14 cellular contexts compared by ENCODE assay signal in the genomic region with DNA sequence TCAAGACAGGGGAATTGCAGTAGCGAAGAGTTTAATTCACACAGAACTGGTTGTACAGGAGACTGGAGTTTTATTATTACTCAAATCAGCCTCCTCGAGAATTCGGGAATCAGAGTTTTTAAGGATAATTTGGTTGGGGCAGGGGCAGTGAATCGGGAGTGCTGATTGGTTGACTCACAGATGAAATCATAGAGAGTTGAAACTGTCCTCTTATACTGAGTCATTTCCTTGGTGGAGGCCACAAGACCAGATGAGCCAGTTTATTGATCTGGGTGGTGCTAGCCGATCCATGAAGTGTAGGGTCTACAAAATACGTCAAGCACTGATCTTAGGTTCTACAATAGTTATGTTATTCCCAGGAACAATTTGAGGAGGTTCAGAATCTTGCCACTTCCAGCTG. TPM values are rescaled to one million over a fixed set of nuclear protein-coding genes. Genes with fewer than 3 reads are reported as not detected.
DNase-seq lines count a peak whose midpoint lies in the region; ATAC-seq and TF ChIP-seq lines count a peak whose summit lies in the region.
"Had no signal": no experiment of that assay in that cellular context is flagged by ENCODE, and none has a peak within 500 bp of the region (broad histone marks: within the 10 kb centered on the region; RNA-seq: fewer than 3 reads in every experiment).

No MANE protein-coding gene starts in this region.

- H3K27me3 ChIP-seq in SK-N-SH (ENCODE audit: insufficient read depth): no peaks in the 10 kb centered on the region
- no peaks in the 10 kb centered on the region for H3K27me3 ChIP-seq in esophagus (ENCODE audit: control insufficient read depth in 1 of 2, insufficient read depth in 2 of 2, low read length in 2 of 2)
- H3K27me3 ChIP-seq in esophagus muscularis mucosa: no peaks in the 10 kb centered on the region
- H3K27me3 ChIP-seq: body of pancreas had no signal

- H3K27me3 Mint-ChIP-seq in stimulated activated naive B cell treated with anti-CD40 and anti-IgM and Interleukin-4, amounts not matched to agents 10 μg/mL and 1 μg/mL and 100 μg/mL, for 72 hours: peaks cover 14 to 27% of the 10 kb centered on the region in 2 donors

- no peaks in the 10 kb centered on the region for H3K9me3 ChIP-seq in SK-N-SH
- H3K9me3 ChIP-seq in esophagus (ENCODE audit: control insufficient read depth in 2 of 2, insufficient read depth in 1 of 2, low read depth in 1 of 2, low read length in 1 of 2): no peaks in the 10 kb centered on the region
- H3K9me3 ChIP-seq in esophagus muscularis mucosa: no peaks in the 10 kb centered on the region
- H3K9me3 ChIP-seq: body of pancreas, prostate gland had no signal

- no peak overlapping the region for H3K4me3 Mint-ChIP-seq in stimulated activated naive B cell treated with anti-CD40 and anti-IgM and Interleukin-4, amounts not matched to agents 10 μg/mL and 1 μg/mL and 100 μg/mL, for 72 hours

- H3F3A ChIP-seq in SK-N-SH (replicated peaks; ENCODE audit: insufficient read depth): peaks cover 4% of the 10 kb centered on the region

- no peak overlapping the region for H3K4me3 ChIP-seq in SK-N-SH (ENCODE audit: low read depth in 2 of 2, low read length in 1 of 2)
- H3K4me3 ChIP-seq in NB4 (ENCODE audit: low read depth, low read length): no peak overlapping the region
- H3K4me3 ChIP-seq in esophagus (ENCODE audit: low read depth in 1 of 2, low read length in 2 of 2): no peak overlapping the region
- H3K4me3 ChIP-seq in esophagus muscularis mucosa: no peak overlapping the region
- H3K4me3 ChIP-seq: body of pancreas, prostate gland had no signal

- WGBS in SK-N-SH (ENCODE audit: low lambda C conversion rate): 85% methylated on average over 6 of the region's 6 CpGs
- 65 to 69% methylated on average over 6 of the region's 6 CpGs for WGBS in esophagus, 2 donors
- 96% methylated on average over 6 of the region's 6 CpGs for WGBS in esophagus muscularis mucosa

- no peak for TF ChIP-seq RAD21 in SK-N-SH (IDR thresholded peaks at IDR 0.05; ENCODE audit: low read length)

- ATAC-seq in SK-N-SH treated with all-trans-retinoic acid at 6 μM for 48 hours (no peak), GM19463 (IDR thresholded peaks at IDR 0.05; ENCODE audit: unreplicated experiment) (peak; percentile 31), GM19324 (IDR thresholded peaks at IDR 0.05; ENCODE audit: low FRiP score, unreplicated experiment) (no peak)
- ATAC-seq in stimulated activated naive B cell treated with anti-CD40 and anti-IgM and Interleukin-4, amounts not matched to agents 10 μg/mL and 1 μg/mL and 100 μg/mL, for 72 hours (replicated peaks): no peak
- ATAC-seq: body of pancreas had no signal

- H3K79me2 ChIP-seq in SK-N-SH (ENCODE audit: insufficient read depth): no peaks in the 10 kb centered on the region

- H3K4me1 ChIP-seq in SK-N-SH (ENCODE audit: control insufficient read depth in 1 of 2, insufficient read depth in 2 of 2, low read depth in 1 of 2, low read length in 1 of 2) (no peaks in the 10 kb centered on the region; a peak in 2 of 4 replicates), esophagus (ENCODE audit: control insufficient read depth in 2 of 2, insufficient read depth in 2 of 2, low read length in 1 of 2) (no peaks in the 10 kb centered on the region), esophagus muscularis mucosa (peaks cover 5 to 9% (median 7%) of the 10 kb centered on the region in 4 donors)
- H3K4me1 ChIP-seq: prostate gland had no signal

- CTCF ChIA-PET in SK-N-SH (lab: Yijun Ruan, JAX): interaction anchor here (1.7 kb wide), 1 partner anchor 24 kb away, joined by 4 read pairs; the partner anchor contains the start of gene AQR

- no peaks in the 10 kb centered on the region for H3K9me3 Mint-ChIP-seq in stimulated activated naive B cell treated with anti-CD40 and anti-IgM and Interleukin-4, amounts not matched to agents 10 μg/mL and 1 μg/mL and 100 μg/mL, for 72 hours

- H3K4me1 Mint-ChIP-seq in stimulated activated naive B cell treated with anti-CD40 and anti-IgM and Interleukin-4, amounts not matched to agents 10 μg/mL and 1 μg/mL and 100 μg/mL, for 72 hours: peaks cover 0 to 9% of the 10 kb centered on the region in 2 donors

- no peaks in the 10 kb centered on the region for H3K9me2 ChIP-seq in SK-N-SH

- H3K36me3 ChIP-seq in SK-N-SH (replicated peaks in 1 of 2; ENCODE audit: control insufficient read depth in 1 of 2, insufficient read depth in 2 of 2, low read length in 1 of 2): no peaks in the 10 kb centered on the region
- no peaks in the 10 kb centered on the region for H3K36me3 ChIP-seq in esophagus (ENCODE audit: control insufficient read depth in 2 of 2, insufficient read depth in 2 of 2, low read length in 1 of 2)
- H3K36me3 ChIP-seq in esophagus muscularis mucosa: no peaks in the 10 kb centered on the region
- H3K36me3 ChIP-seq: prostate gland had no signal

- TF ChIP-seq EP300 in SK-N-SH (IDR thresholded peaks at IDR 0.05; ENCODE audit: borderline replicate concordance in 1 of 2, low read depth in 1 of 2, low read length in 1 of 2): no peak
- no peak for TF ChIP-seq EP300 in esophagus muscularis mucosa (IDR thresholded peaks at IDR 0.05)

- no peaks in the 10 kb centered on the region for H3K36me3 Mint-ChIP-seq in stimulated activated naive B cell treated with anti-CD40 and anti-IgM and Interleukin-4, amounts not matched to agents 10 μg/mL and 1 μg/mL and 100 μg/mL, for 72 hours

- H2AFZ ChIP-seq in SK-N-SH (ENCODE audit: low read depth): peak overlapping the region; percentile 29; the same call in 1 of the 2 replicates

- no peak overlapping the region for H3K27ac Mint-ChIP-seq in stimulated activated naive B cell treated with anti-CD40 and anti-IgM and Interleukin-4, amounts not matched to agents 10 μg/mL and 1 μg/mL and 100 μg/mL, for 72 hours

- H3K9ac ChIP-seq in SK-N-SH: no peak overlapping the region

- no peak for TF ChIP-seq CTCF in SK-N-SH (IDR thresholded peaks at IDR 0.05)
- TF ChIP-seq CTCF in NB4 (IDR thresholded peaks at IDR 0.05; ENCODE audit: low read depth, low read length): no peak
- TF ChIP-seq CTCF in esophagus muscularis mucosa (IDR thresholded peaks at IDR 0.05): no peak

- POLR2A ChIA-PET in SK-N-SH (lab: Yijun Ruan, JAX): no interaction called here

- TF ChIP-seq POLR2A in NB4 (IDR thresholded peaks at IDR 0.05; ENCODE audit: extremely low read depth, insufficient read length) (no peak), esophagus muscularis mucosa (IDR thresholded peaks at IDR 0.05; ENCODE audit: low read depth) (no peak)

- DNase-seq in SK-N-SH (no peak), NB4 (ENCODE audit: low read depth) (peak; percentile 18), esophagus muscularis mucosa (ENCODE audit: extremely low spot score) (no peak)
- DNase-seq in stimulated activated naive B cell treated with anti-CD40 and anti-IgM and Interleukin-4, amounts not matched to agents 10 μg/mL and 1 μg/mL and 100 μg/mL, for 72 hours: no peak
- DNase-seq: 8988T; body of pancreas; IMR-90; NCI-H2029 treated with DMSO at 0.1 percent for 48 hours; stimulated activated CD4-positive, alpha-beta T cell treated with anti-CD3 and anti-CD28 coated beads, Interleukin-4, amount 100 ng/mL, for 4 hours had no signal

- H3K27ac ChIP-seq in SK-N-SH (ENCODE audit: low read depth in 2 of 2, low read length in 1 of 2) (no peak overlapping the region), esophagus (ENCODE audit: low read depth in 2 of 2, low read length in 1 of 2) (peak overlapping the region; percentile 54 to 85), esophagus muscularis mucosa (replicated peaks in 1 of 4) (no peak overlapping the region)
- H3K27ac ChIP-seq: body of pancreas, prostate gland had no signal

- intact Hi-C loops in esophagus muscularis mucosa (cut with DNase I): no loop called here

- no peak overlapping the region for H3K4me2 ChIP-seq in SK-N-SH

- no peaks in the 10 kb centered on the region for H4K20me1 ChIP-seq in SK-N-SH (ENCODE audit: insufficient read depth)

TF ChIP-seq in SK-N-SH, 30 proteins besides CTCF, POLR2A, EP300 and RAD21 (continues in another document):
- TF ChIP-seq ZBTB33 (IDR thresholded peaks at IDR 0.05; ENCODE audit: borderline replicate concordance, low read depth): no peak

TF ChIP-seq in SK-N-SH treated with all-trans-retinoic acid at 6 μM for 48 hours, 23 proteins besides CTCF, POLR2A, EP300 and RAD21 (continues in another document):
- TF ChIP-seq CSDC2 (CRISPR knock-in tag; IDR thresholded peaks at IDR 0.05) (no peak), ZNF70 (CRISPR knock-in tag; IDR thresholded peaks at IDR 0.05) (no peak), TCF4 (CRISPR knock-in tag; IDR thresholded peaks at IDR 0.05; ENCODE audit: borderline replicate concordance) (no peak), ARNTL (CRISPR knock-in tag; IDR thresholded peaks at IDR 0.05; ENCODE audit: borderline replicate concordance, low read depth) (no peak), OSR1 (CRISPR knock-in tag; IDR thresholded peaks at IDR 0.05) (no peak), RARB (CRISPR knock-in tag; IDR thresholded peaks at IDR 0.05) (no peak), ISL1 (CRISPR knock-in tag; IDR thresholded peaks at IDR 0.05) (no peak), PPARA (CRISPR knock-in tag; IDR thresholded peaks at IDR 0.05; ENCODE audit: borderline replicate concordance) (no peak)
- TF ChIP-seq, protein P1, sequence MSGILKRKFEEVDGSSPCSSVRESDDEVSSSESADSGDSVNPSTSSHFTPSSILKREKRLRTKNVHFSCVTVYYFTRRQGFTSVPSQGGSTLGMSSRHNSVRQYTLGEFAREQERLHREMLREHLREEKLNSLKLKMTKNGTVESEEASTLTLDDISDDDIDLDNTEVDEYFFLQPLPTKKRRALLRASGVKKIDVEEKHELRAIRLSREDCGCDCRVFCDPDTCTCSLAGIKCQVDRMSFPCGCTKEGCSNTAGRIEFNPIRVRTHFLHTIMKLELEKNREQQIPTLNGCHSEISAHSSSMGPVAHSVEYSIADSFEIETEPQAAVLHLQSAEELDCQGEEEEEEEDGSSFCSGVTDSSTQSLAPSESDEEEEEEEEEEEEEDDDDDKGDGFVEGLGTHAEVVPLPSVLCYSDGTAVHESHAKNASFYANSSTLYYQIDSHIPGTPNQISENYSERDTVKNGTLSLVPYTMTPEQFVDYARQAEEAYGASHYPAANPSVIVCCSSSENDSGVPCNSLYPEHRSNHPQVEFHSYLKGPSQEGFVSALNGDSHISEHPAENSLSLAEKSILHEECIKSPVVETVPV (CRISPR knock-in tag; IDR thresholded peaks at IDR 0.05): no peak

RNA-seq across cellular contexts. Expression of gene ZNF770, which starts 5.3 kb away (rescaled TPM):
- 3.8 and 5.3 TPM in 2 replicates for polyA plus RNA-seq in SK-N-SH (2012; rRNA removed)
- 7.4 and 7.6 TPM in 2 replicates for polyA plus RNA-seq in SK-N-SH (2012; cell fraction: cytosol; rRNA removed)
- 3.0 and 5.3 TPM in 2 replicates for polyA plus RNA-seq in SK-N-SH (2012; cell fraction: nucleus; rRNA removed)
- polyA plus RNA-seq in esophagus: 10 to 100 TPM; 19.2 to 19.8 TPM
- 10 to 100 TPM; 18.5 to 23.7 (median 20.2) TPM for total RNA-seq in esophagus muscularis mucosa

RNA-seq across cellular contexts. Expression of gene AQR, which starts 23.9 kb away (rescaled TPM):
- polyA plus RNA-seq in SK-N-SH (2012; rRNA removed) (11.6 and 19.6 TPM in 2 replicates), esophagus (10 to 100 TPM; 13.2 to 14.5 TPM)
- 11.5 and 11.8 TPM in 2 replicates for polyA plus RNA-seq in SK-N-SH (2012; cell fraction: cytosol; rRNA removed)
- 13.3 and 33.4 TPM in 2 replicates for polyA plus RNA-seq in SK-N-SH (2012; cell fraction: nucleus; rRNA removed)
- 10 to 100 TPM; 14.2 to 18.7 (median 16.8) TPM for total RNA-seq in esophagus muscularis mucosa

Comparison
In these comparisons a context has a peak if more than half of its experiments do, and no peak if none do; other contexts are left out.
1. H3K27ac ChIP-seq: peak in esophagus (2 of 2); none in SK-N-SH (0 of 2) and esophagus muscularis mucosa (0 of 4).